8 cellular contexts compared by ENCODE assay signal in genomic region chr14:24296341-24297157, GRCh38. TPM values are rescaled to one million over a fixed set of nuclear protein-coding genes. Genes with fewer than 3 reads are reported as not detected.
A peak's percentile ranks its signal among the peaks of the same experiment; 100 is the strongest.
DNase-seq lines count a peak whose midpoint lies in the region; ATAC-seq and TF ChIP-seq lines count a peak whose summit lies in the region.

No MANE protein-coding gene starts in this region.

- H3K9me3 ChIP-seq in CD4-positive, alpha-beta T cell (ENCODE audit: control insufficient read depth, low read length), result no peaks in the 10 kb centered on the region
- H3K9me3 ChIP-seq in OCI-LY7 (ENCODE audit: low read length) (no peaks in the 10 kb centered on the region), esophagus squamous epithelium (no peaks in the 10 kb centered on the region), suprapubic skin (no peaks in the 10 kb centered on the region)

- ATAC-seq in CD4-positive, alpha-beta T cell (ENCODE audit: poor library complexity), result peak; percentile 73
- peak; percentile 47 for ATAC-seq in GM19328 (IDR thresholded peaks at IDR 0.05; ENCODE audit: unreplicated experiment)

- no peaks in the 10 kb centered on the region for H3K9me2 ChIP-seq in OCI-LY7 (ENCODE audit: insufficient read depth, low read length)

- peaks cover 77% of the 10 kb centered on the region for H3K36me3 Mint-ChIP-seq in CD4-positive, alpha-beta T cell (ENCODE audit: low read depth)
- H3K36me3 Mint-ChIP-seq in activated T-cell treated with anti-CD3 and anti-CD28 coated beads, Interleukin-2, amount 50 U/mL, for 24 hours (ENCODE audit: low read depth), result peaks cover 67% of the 10 kb centered on the region
- peaks cover 2% of the 10 kb centered on the region for H3K36me3 Mint-ChIP-seq in neural crest cell (ENCODE audit: low read depth)

- TF ChIP-seq CTCF in CD4-positive, alpha-beta T cell (IDR thresholded peaks at IDR 0.05), result peak; percentile 64
- TF ChIP-seq CTCF in OCI-LY7 (conservative IDR thresholded peaks at IDR 0.05; ENCODE audit: low read length), result peak; percentile 91
- TF ChIP-seq CTCF in esophagus squamous epithelium (IDR thresholded peaks at IDR 0.05), result peak; percentile 67 to 87 (median 70)
- TF ChIP-seq CTCF in neural crest cell (conservative IDR thresholded peaks at IDR 0.05), result peak; percentile 79
- TF ChIP-seq CTCF in suprapubic skin (IDR thresholded peaks at IDR 0.05), result peak; percentile 71 to 74

- H3K9me3 Mint-ChIP-seq in CD4-positive, alpha-beta T cell, result no peaks in the 10 kb centered on the region
- no peaks in the 10 kb centered on the region for H3K9me3 Mint-ChIP-seq in activated T-cell treated with anti-CD3 and anti-CD28 coated beads, Interleukin-2, amount 50 U/mL, for 24 hours
- H3K9me3 Mint-ChIP-seq in neural crest cell, result no peaks in the 10 kb centered on the region

- TF ChIP-seq POLR2A in esophagus squamous epithelium (IDR thresholded peaks at IDR 0.05) (no peak), suprapubic skin (IDR thresholded peaks at IDR 0.05) (no peak)

- intact Hi-C loops in CD4-positive, alpha-beta T cell (cut with DNase I, micrococcal nuclease), result loop anchor here (1.0 to 10.0 kb wide), 9 partner anchors 17 to 322 kb away; partner anchors contain the start of genes MDP1 (in 2 of the 2), DCAF11 (in 1 of the 2), NRL (in 1 of the 2) and RABGGTA (in 1 of the 2)
- intact Hi-C loops in OCI-LY7 (cut with micrococcal nuclease; ENCODE audit: unreplicated experiment) (loop anchor here (1.0 to 5.0 kb wide), 2 partner anchors 53 to 284 kb away; no protein-coding TSS in a partner anchor), esophagus squamous epithelium (cut with DNase I) (no loop called here)

- BruUV-seq in OCI-LY7 (replicated peaks; lab: Mats Ljungman, UMichigan), result no TSS peak

- H3K4me1 ChIP-seq in OCI-LY7 (ENCODE audit: insufficient read depth, low read length, poor library complexity, severe bottlenecking) (peaks cover 30% of the 10 kb centered on the region), esophagus squamous epithelium (peaks cover 20 to 52% (median 25%) of the 10 kb centered on the region in 3 donors), suprapubic skin (peaks cover 44% of the 10 kb centered on the region)

- no peak overlapping the region for H3K4me2 ChIP-seq in OCI-LY7 (ENCODE audit: low read length)

- H3K27me3 ChIP-seq in CD4-positive, alpha-beta T cell (ENCODE audit: control insufficient read depth, insufficient read depth, low read length), result no peaks in the 10 kb centered on the region
- H3K27me3 ChIP-seq in esophagus squamous epithelium (no peaks in the 10 kb centered on the region), suprapubic skin (no peaks in the 10 kb centered on the region)

- H3K27ac Mint-ChIP-seq in CD4-positive, alpha-beta T cell, result peak overlapping the region; percentile 67
- peak overlapping the region; percentile 79 for H3K27ac Mint-ChIP-seq in activated T-cell treated with anti-CD3 and anti-CD28 coated beads, Interleukin-2, amount 50 U/mL, for 24 hours
- H3K27ac Mint-ChIP-seq in neural crest cell (ENCODE audit: unreplicated experiment), result peak overlapping the region; percentile 64

- H2AFZ ChIP-seq in OCI-LY7 (ENCODE audit: low read length), result no peak overlapping the region

- CTCF ChIA-PET in CD4-positive, alpha-beta T cell (lab: Charles Lee), result interaction anchor here (0.5 to 6.8 kb wide), 21 partner anchors 13 to 1715 kb away, joined by 3 to 90 read pairs (median 6); partner anchors contain the start of genes CBLN3, CHMP4A, CIDEB and KHNYN
- CTCF ChIA-PET in OCI-LY7 (lab: Charles Lee; ENCODE audit: unreplicated experiment), result interaction anchor here (0.6 to 1.9 kb wide), 4 partner anchors 14 to 135 kb away, joined by 3 to 6 read pairs (median 4); partner anchors contain the start of gene TINF2

- peak overlapping the region; percentile 74 for H3K4me3 Mint-ChIP-seq in CD4-positive, alpha-beta T cell
- no peak overlapping the region for H3K4me3 Mint-ChIP-seq in activated T-cell treated with anti-CD3 and anti-CD28 coated beads, Interleukin-2, amount 50 U/mL, for 24 hours
- H3K4me3 Mint-ChIP-seq in neural crest cell, result peak overlapping the region; percentile 72

- DNase-seq in CD4-positive, alpha-beta T cell, result peak; percentile 54 to 68 (median 60)
- peak; percentile 78 for DNase-seq in HPDE6-E6E7 (ENCODE audit: extremely low spot score)
- peak; percentile 76 for DNase-seq in OCI-LY7 (ENCODE audit: low spot score)
- DNase-seq in activated T-cell treated with anti-CD3 and anti-CD28 coated beads, Interleukin-2, amount 50 U/mL, for 24 hours, result peak; percentile 74
- DNase-seq in esophagus squamous epithelium (lab: John Stamatoyannopoulos, UW), result no peak
- DNase-seq in neural crest cell (ENCODE audit: low read depth, low spot score), result peak; percentile 45
- DNase-seq in suprapubic skin (ENCODE audit: low spot score in 2 of 2), result peak; percentile 77 to 82

- peaks cover 51% of the 10 kb centered on the region for H3K4me1 Mint-ChIP-seq in CD4-positive, alpha-beta T cell (ENCODE audit: low read depth)
- H3K4me1 Mint-ChIP-seq in activated T-cell treated with anti-CD3 and anti-CD28 coated beads, Interleukin-2, amount 50 U/mL, for 24 hours (ENCODE audit: low read depth), result peaks cover 50% of the 10 kb centered on the region
- peaks cover 32% of the 10 kb centered on the region for H3K4me1 Mint-ChIP-seq in neural crest cell

- H3K27ac ChIP-seq in CD4-positive, alpha-beta T cell (ENCODE audit: low read depth, low read length), result peak overlapping the region; percentile 51
- no peak overlapping the region for H3K27ac ChIP-seq in OCI-LY7 (ENCODE audit: low read depth, low read length, poor library complexity, severe bottlenecking)
- peak overlapping the region; percentile 55 to 97 (median 78) for H3K27ac ChIP-seq in esophagus squamous epithelium
- peak overlapping the region; percentile 64 for H3K27ac ChIP-seq in suprapubic skin

- peaks cover 18% of the 10 kb centered on the region for H3K79me2 ChIP-seq in OCI-LY7 (ENCODE audit: insufficient read depth, low read depth, low read length)

- H3K27me3 Mint-ChIP-seq in CD4-positive, alpha-beta T cell, result no peaks in the 10 kb centered on the region
- H3K27me3 Mint-ChIP-seq in activated T-cell treated with anti-CD3 and anti-CD28 coated beads, Interleukin-2, amount 50 U/mL, for 24 hours, result no peaks in the 10 kb centered on the region
- H3K27me3 Mint-ChIP-seq in neural crest cell (ENCODE audit: low read depth), result no peaks in the 10 kb centered on the region

- 49 to 58% methylated on average over 12 of the region's 12 CpGs for WGBS in esophagus squamous epithelium, 2 donors
- WGBS in suprapubic skin, result 62% methylated on average over 11 of the region's 12 CpGs

- H3K4me3 ChIP-seq in OCI-LY7 (ENCODE audit: low read depth, low read length, poor library complexity, severe bottlenecking), result no peak overlapping the region
- H3K4me3 ChIP-seq in esophagus squamous epithelium, result peak overlapping the region in 1 of 4 donors; percentile 2
- H3K4me3 ChIP-seq in suprapubic skin, result no peak overlapping the region

- peaks cover 11% of the 10 kb centered on the region; the same call in 1 of the 2 replicates for H4K20me1 ChIP-seq in OCI-LY7 (ENCODE audit: insufficient read depth, low read length)

- H3K36me3 ChIP-seq in OCI-LY7 (ENCODE audit: insufficient read depth, low read length) (peaks cover 26% of the 10 kb centered on the region; the same call in 1 of the 2 replicates), esophagus squamous epithelium (peaks cover 10 to 64% (median 12%) of the 10 kb centered on the region in 3 donors), suprapubic skin (peaks cover 36% of the 10 kb centered on the region)

- TF ChIP-seq EP300 in suprapubic skin (IDR thresholded peaks at IDR 0.05), result no peak

- POLR2A ChIA-PET in CD4-positive, alpha-beta T cell (lab: Charles Lee), result interaction anchor here (0.6 to 5.7 kb wide), 9 partner anchors 14 to 188 kb away, joined by 3 to 66 read pairs (median 15); partner anchors contain the start of genes CBLN3, CHMP4A, DCAF11 and KHNYN
- POLR2A ChIA-PET in OCI-LY7 (lab: Charles Lee), result interaction anchor here (0.6 to 4.0 kb wide), 4 partner anchors 25 to 726 kb away, joined by 3 to 25 read pairs (median 10); partner anchors contain the start of genes RABGGTA and TINF2

RNA-seq across cellular contexts. Expression of gene DHRS1, which starts 3.0 kb away (rescaled TPM):
- 10 to 100 TPM; 21.5 to 23.5 TPM for total RNA-seq in CD4-positive, alpha-beta T cell
- total RNA-seq in OCI-LY7 (2014; rRNA removed; shearing (Covaris generic)), result 21.0 and 27.4 TPM in 2 replicates
- total RNA-seq in OCI-LY7 (2022) (34.9 and 35.6 TPM in 2 replicates), esophagus squamous epithelium (100 to 1,000 TPM in 2 of 4 donors, 10 to 100 TPM in 2; 81.6 to 164 (median 101) TPM), neural crest cell (17.2 and 19.1 TPM in 2 replicates), suprapubic skin (100 to 1,000 TPM in 1 of 4 donors, 10 to 100 TPM in 3; 49.0 to 101 (median 82.1) TPM)

RNA-seq across cellular contexts. Expression of gene NOP9, which starts 3.1 kb away (rescaled TPM):
- 10 to 100 TPM; 25.9 to 27.5 TPM for total RNA-seq in CD4-positive, alpha-beta T cell
- 30.6 and 33.2 TPM in 2 replicates for total RNA-seq in OCI-LY7 (2014; rRNA removed; shearing (Covaris generic))
- total RNA-seq in OCI-LY7 (2022), result 44.0 and 52.6 TPM in 2 replicates
- total RNA-seq in esophagus squamous epithelium, result 10 to 100 TPM; 18.0 to 29.8 (median 25.0) TPM
- total RNA-seq in neural crest cell, result 34.5 and 34.8 TPM in 2 replicates
- total RNA-seq in suprapubic skin, result 10 to 100 TPM; 19.8 to 31.2 (median 21.2) TPM

RNA-seq across cellular contexts. Expression of gene CIDEB, which starts 11.2 kb away (rescaled TPM):
- 1 to 10 TPM; 7.4 to 9.2 TPM for total RNA-seq in CD4-positive, alpha-beta T cell
- total RNA-seq in OCI-LY7 (2014; rRNA removed; shearing (Covaris generic)), result not detected in 2 replicates
- total RNA-seq in OCI-LY7 (2022) (1.6 and 3.2 TPM in 2 replicates), esophagus squamous epithelium (10 to 100 TPM; 18.3 to 41.4 (median 30.4) TPM), neural crest cell (not detected in 2 replicates), suprapubic skin (10 to 100 TPM; 23.4 to 32.7 (median 31.7) TPM)

RNA-seq across cellular contexts. Expression of gene LTB4R2, which starts 13.4 kb away (rescaled TPM):
- 10 to 100 TPM; 16.4 to 18.2 TPM for total RNA-seq in CD4-positive, alpha-beta T cell
- total RNA-seq in OCI-LY7 (2014; rRNA removed; shearing (Covaris generic)), result 15.7 and 18.2 TPM in 2 replicates
- total RNA-seq in OCI-LY7 (2022) (37.6 TPM in 2 replicates), esophagus squamous epithelium (100 to 1,000 TPM in 3 of 4 donors, 10 to 100 TPM in 1; 66.0 to 169 (median 123) TPM), neural crest cell (7.9 and 9.4 TPM in 2 replicates), suprapubic skin (100 to 1,000 TPM; 131 to 184 (median 156) TPM)

RNA-seq across cellular contexts. Expression of gene LTB4R, which starts 14.8 kb away (rescaled TPM):
- 10 to 100 TPM; 15.6 to 18.3 TPM for total RNA-seq in CD4-positive, alpha-beta T cell
- 15.8 and 17.9 TPM in 2 replicates for total RNA-seq in OCI-LY7 (2014; rRNA removed; shearing (Covaris generic))
- total RNA-seq in OCI-LY7 (2022), result 28.3 and 30.5 TPM in 2 replicates
- 10 to 100 TPM; 47.9 to 99.9 (median 85.4) TPM for total RNA-seq in esophagus squamous epithelium
- total RNA-seq in neural crest cell, result 4.7 and 5.3 TPM in 2 replicates
- 100 to 1,000 TPM in 2 of 4 donors, 10 to 100 TPM in 2; 83.1 to 137 (median 117) TPM for total RNA-seq in suprapubic skin
